ENCODE assay signal across 8 cellular contexts in genomic region chrX:112841114-112841819, GRCh38. TPM values are rescaled to one million over a fixed set of nuclear protein-coding genes. Genes with fewer than 3 reads are reported as not detected.
DNase-seq lines count a peak whose midpoint lies in the region; ATAC-seq lines count a peak whose summit lies in the region.

No MANE protein-coding gene starts in this region.

- H3K27ac ChIP-seq in ectodermal cell (ENCODE audit: insufficient read depth, low read depth, low read length, poor library complexity, severe bottlenecking): peak overlapping the region; percentile 84

- CTCF ChIA-PET in activated CD4-positive, alpha-beta memory T cell treated with anti-CD3 and anti-CD28 coated beads, Interleukin-2, amount 10 ng/mL, durations not matched to agents 7 days and 5 days (lab: Charles Lee): no interaction called here

- H3K27me3 ChIP-seq in ectodermal cell (ENCODE audit: control insufficient read depth, insufficient read depth, low read length, poor library complexity, severe bottlenecking): peaks cover 15% of the 10 kb centered on the region

- H3K4me1 Mint-ChIP-seq in activated CD4-positive, alpha-beta memory T cell treated with anti-CD3 and anti-CD28 coated beads, Interleukin-2, amount 10 ng/mL, durations not matched to agents 7 days and 5 days: peaks cover 19% of the 10 kb centered on the region

- no peaks in the 10 kb centered on the region for H3K9me3 Mint-ChIP-seq in activated CD4-positive, alpha-beta memory T cell treated with anti-CD3 and anti-CD28 coated beads, Interleukin-2, amount 10 ng/mL, durations not matched to agents 7 days and 5 days

- H3K4me3 ChIP-seq in ectodermal cell (ENCODE audit: insufficient read depth, low read depth, low read length): peak overlapping the region; percentile 60

- H3K27ac Mint-ChIP-seq in activated CD4-positive, alpha-beta memory T cell treated with anti-CD3 and anti-CD28 coated beads, Interleukin-2, amount 10 ng/mL, durations not matched to agents 7 days and 5 days: no peak overlapping the region

- POLR2A ChIA-PET in activated CD4-positive, alpha-beta memory T cell treated with anti-CD3 and anti-CD28 coated beads, Interleukin-2, amount 10 ng/mL, durations not matched to agents 7 days and 5 days (lab: Charles Lee): interaction anchor here (1.2 to 1.3 kb wide), 2 partner anchors 10 to 162 kb away, joined by 4 to 6 read pairs; partner anchors contain the start of gene LHFPL1

- peak overlapping the region; percentile 75 for H3K4me3 Mint-ChIP-seq in activated CD4-positive, alpha-beta memory T cell treated with anti-CD3 and anti-CD28 coated beads, Interleukin-2, amount 10 ng/mL, durations not matched to agents 7 days and 5 days

- H3K9me3 ChIP-seq in ectodermal cell (ENCODE audit: control insufficient read depth, low read length): no peaks in the 10 kb centered on the region

- H3K27me3 Mint-ChIP-seq in activated CD4-positive, alpha-beta memory T cell treated with anti-CD3 and anti-CD28 coated beads, Interleukin-2, amount 10 ng/mL, durations not matched to agents 7 days and 5 days: peaks cover 15% of the 10 kb centered on the region

- WGBS in ectodermal cell, 2 experiments: 6 to 7% methylated on average over 31 to 46 of the region's 46 CpGs

- no peaks in the 10 kb centered on the region for H3K36me3 ChIP-seq in ectodermal cell (ENCODE audit: control insufficient read depth, insufficient read depth, low read length)

- DNase-seq in Ammon's horn (ENCODE audit: low spot score) (peak; percentile 96), NCI-H524 (lab: John Stamatoyannopoulos, UW) (peak; percentile 86 to 93), lung microvascular endothelial cell (ENCODE audit: low read depth in 2 of 2) (peak; percentile 83 to 87)
- peak; percentile 70 for DNase-seq in activated CD4-positive, alpha-beta memory T cell treated with anti-CD3 and anti-CD28 coated beads, Interleukin-2, amount 10 ng/mL, durations not matched to agents 7 days and 5 days
- DNase-seq in stimulated activated CD4-positive, alpha-beta T cell treated with anti-CD3 and anti-CD28 coated beads, TNF-alpha, amount 100 ng/mL, for 4 hours (ENCODE audit: low read depth in 3 of 3): peak; percentile 30 to 57 (median 55)

- peak; percentile 99 for ATAC-seq in GM19324 (IDR thresholded peaks at IDR 0.05; ENCODE audit: low FRiP score, unreplicated experiment)
- ATAC-seq in HG03457 (IDR thresholded peaks at IDR 0.05; ENCODE audit: unreplicated experiment): peak; percentile 100

- no peaks in the 10 kb centered on the region for H3K36me3 Mint-ChIP-seq in activated CD4-positive, alpha-beta memory T cell treated with anti-CD3 and anti-CD28 coated beads, Interleukin-2, amount 10 ng/mL, durations not matched to agents 7 days and 5 days (ENCODE audit: low read depth)

- H3K4me1 ChIP-seq in ectodermal cell (ENCODE audit: control insufficient read depth, insufficient read depth, low read length): peaks cover 12% of the 10 kb centered on the region

RNA-seq across cellular contexts. Expression of gene AMOT, which starts 0.6 kb away (rescaled TPM):
- under 1 TPM; 0.28 to 0.35 TPM for total RNA-seq in activated CD4-positive, alpha-beta memory T cell treated with anti-CD3 and anti-CD28 coated beads, Interleukin-2, amount 10 ng/mL, durations not matched to agents 7 days and 5 days
- polyA plus RNA-seq in ectodermal cell (2013, experiment 1 of 4): 14.9 TPM
- 15.2 TPM for polyA plus RNA-seq in ectodermal cell (2013, experiment 2 of 4)
- polyA plus RNA-seq in ectodermal cell (2013, experiment 3 of 4): 15.7 TPM
- 20.5 TPM for polyA plus RNA-seq in ectodermal cell (2013, experiment 4 of 4)
- total RNA-seq in lung microvascular endothelial cell: 2.2 and 7.1 TPM in 2 replicates

Comparison
In these comparisons a context has a peak if more than half of its experiments do, and no peak if none do; other contexts are left out.
1. Peak in every context shown above with its lines: DNase-seq, ATAC-seq, H3K4me3 ChIP-seq and H3K27ac ChIP-seq.